Comparison of ENCODE assay signal across 1 cellular context in genomic region chr17:79287743-79288142, GRCh38.
TF ChIP-seq lines count a peak whose summit lies in the region.

No MANE protein-coding gene starts in this region.

TF ChIP-seq in HepG2, 621 proteins besides CTCF, POLR2A, EP300 and RAD21 (continued from another document):
- TF ChIP-seq HMGXB4 (CRISPR knock-in tag; IDR thresholded peaks at IDR 0.05; ENCODE audit: borderline replicate concordance in 1 of 2, low read depth in 1 of 2) (no peak), ZNF256 (CRISPR knock-in tag; conservative IDR thresholded peaks at IDR 0.05) (no peak), ZNF770 (CRISPR knock-in tag; IDR thresholded peaks at IDR 0.05) (no peak), MLLT10 (CRISPR knock-in tag; IDR thresholded peaks at IDR 0.05) (no peak), JUND (CRISPR knock-in tag; IDR thresholded peaks at IDR 0.05) (no peak), ZFP37 (CRISPR knock-in tag; IDR thresholded peaks at IDR 0.05; ENCODE audit: borderline replicate concordance) (no peak), DRAP1 (CRISPR knock-in tag; IDR thresholded peaks at IDR 0.05) (no peak), TRAFD1 (CRISPR knock-in tag; IDR thresholded peaks at IDR 0.05; ENCODE audit: borderline replicate concordance) (no peak)
